10 cellular contexts compared by ENCODE assay signal in genomic region chr5:149445739-149446369, GRCh38.
DNase-seq lines count a peak whose midpoint lies in the region; ATAC-seq and TF ChIP-seq lines count a peak whose summit lies in the region.
"Had no signal": no experiment of that assay in that cellular context is flagged by ENCODE, and none has a peak within 500 bp of the region (broad histone marks: within the 10 kb centered on the region; RNA-seq: fewer than 3 reads in every experiment).

No MANE protein-coding gene starts in this region.

- H3K9me3 ChIP-seq in mammary epithelial cell (replicated peaks; ENCODE audit: insufficient read depth, low read length) (no peaks in the 10 kb centered on the region), left lung (peaks cover 0 to 2% of the 10 kb centered on the region in 2 donors), aorta (ENCODE audit: control insufficient read depth, low read length) (no peaks in the 10 kb centered on the region)

- CTCF ChIA-PET in mammary epithelial cell (lab: Charles Lee; ENCODE audit: low non-redundant PET), result interaction anchor here (0.6 kb wide), 1 partner anchor 119 kb away, joined by 3 read pairs; no protein-coding TSS in a partner anchor

- no peaks in the 10 kb centered on the region for H3K27me3 ChIP-seq in mammary epithelial cell (ENCODE audit: insufficient read depth, low read length)
- H3K27me3 ChIP-seq in left lung, result no peaks in the 10 kb centered on the region
- no peaks in the 10 kb centered on the region for H3K27me3 ChIP-seq in aorta (ENCODE audit: control insufficient read depth in 1 of 2, insufficient read depth in 2 of 2, low read length in 1 of 2)

- intact Hi-C loops in Right ventricle myocardium inferior (cut with DNase I), result no loop called here
- intact Hi-C loops in cardiac septum (cut with DNase I), result no loop called here
- intact Hi-C loops in mammary epithelial cell (cut with micrococcal nuclease), result no loop called here
- intact Hi-C loops in left lung (cut with DNase I), result loop anchor here (5.0 to 10.0 kb wide), 2 partner anchors 116 to 119 kb away; no protein-coding TSS in a partner anchor
- intact Hi-C loops in aorta (cut with DNase I), result loop anchor here in 1 of 2 donors (2.0 to 5.0 kb wide), 2 partner anchors 106 to 117 kb away; partner anchors contain the start of gene CSNK1A1

- H4K20me1 ChIP-seq in mammary epithelial cell (ENCODE audit: insufficient read depth, low read length), result no peaks in the 10 kb centered on the region

- no peak for TF ChIP-seq CTCF in mammary epithelial cell (conservative IDR thresholded peaks at IDR 0.05 in 1 of 2, IDR thresholded peaks at IDR 0.05 in 1 of 2; ENCODE audit: extremely low read depth in 1 of 2, insufficient read depth in 1 of 2, low read depth in 1 of 2, low read length in 2 of 2)
- no peak for TF ChIP-seq CTCF in left lung (IDR thresholded peaks at IDR 0.05)

- H3K4me1 ChIP-seq in mammary epithelial cell (ENCODE audit: insufficient read depth, low read length) (peaks cover 52% of the 10 kb centered on the region), left lung (peaks cover 13 to 38% of the 10 kb centered on the region in 2 donors), aorta (ENCODE audit: control insufficient read depth in 1 of 2, insufficient read depth in 2 of 2, low read length in 2 of 2) (no peaks in the 10 kb centered on the region)

- H3K27ac ChIP-seq in mammary epithelial cell (ENCODE audit: insufficient read depth, low read depth, low read length), result peak overlapping the region; percentile 35
- peak overlapping the region; percentile 37 to 57 for H3K27ac ChIP-seq in left lung
- H3K27ac ChIP-seq in aorta (ENCODE audit: low read depth in 1 of 2, low read length in 2 of 2), result peak overlapping the region in 1 of 2 donors; percentile 85

- DNase-seq in Right ventricle myocardium inferior (ENCODE audit: missing footprints), result no peak
- no peak for DNase-seq in cardiac septum (ENCODE audit: low spot score)
- peak; percentile 78 for DNase-seq in mammary epithelial cell
- no peak for DNase-seq in left lung
- no peak for DNase-seq in aorta
- DNase-seq in effector CD8-positive, alpha-beta T cell (lab: John Stamatoyannopoulos, UW), result no peak
- DNase-seq in HuH-7.5 (ENCODE audit: low spot score), result no peak
- DNase-seq: CD4-positive, CD25-positive, alpha-beta regulatory T cell; midbrain had no signal

- peak overlapping the region; percentile 9 for H3K9ac ChIP-seq in mammary epithelial cell (ENCODE audit: insufficient read depth, low read length)

- BruUV-seq in mammary epithelial cell (replicated peaks; lab: Mats Ljungman, UMichigan), result no TSS peak

- peak overlapping the region; percentile 83 for H2AFZ ChIP-seq in mammary epithelial cell (ENCODE audit: low read depth, low read length)

- ATAC-seq in Right ventricle myocardium inferior (peak; percentile 56), left lung (peak; percentile 48), aorta (ENCODE audit: low FRiP score) (peak; percentile 66), HG02852 (IDR thresholded peaks at IDR 0.05; ENCODE audit: unreplicated experiment) (no peak)

- H3K36me3 ChIP-seq in mammary epithelial cell (ENCODE audit: insufficient read depth, low read length) (no peaks in the 10 kb centered on the region), left lung (no peaks in the 10 kb centered on the region), aorta (ENCODE audit: control insufficient read depth in 1 of 2, insufficient read depth in 2 of 2, low read length in 1 of 2) (no peaks in the 10 kb centered on the region)

- dilution Hi-C loops in mammary epithelial cell (cut with HindIII; ENCODE audit: low sequenced_read_pairs), result no loop called here

- in situ Hi-C loops in mammary epithelial cell (cut with MboI; ENCODE audit: low sequenced_read_pairs in 2 of 2), result loop anchor here in 1 of 2 donors (10.0 kb wide), 1 partner anchor 99 kb away; no protein-coding TSS in a partner anchor

- H3K79me2 ChIP-seq in mammary epithelial cell (ENCODE audit: insufficient read depth, low read length), result no peaks in the 10 kb centered on the region

- WGBS in mammary epithelial cell (ENCODE audit: low coverage, missing lambda C conversion rate), result 24% methylated on average over 8 of the region's 9 CpGs
- 21 to 22% methylated on average over 9 of the region's 9 CpGs for WGBS in aorta, 2 donors

- H3K4me3 ChIP-seq in mammary epithelial cell (replicated peaks in 1 of 3; ENCODE audit: insufficient read depth in 1 of 3, low read depth in 2 of 3, low read length in 3 of 3) (no peak overlapping the region), left lung (no peak overlapping the region), aorta (ENCODE audit: low read length in 2 of 2) (no peak overlapping the region)

- H3K4me2 ChIP-seq in mammary epithelial cell (ENCODE audit: insufficient read depth, low read depth, low read length), result no peak overlapping the region

Comparison
In these comparisons a context has a peak if more than half of its experiments do, and no peak if none do; other contexts are left out.
1. intact Hi-C loops: an anchor here in left lung (5.0 to 10.0 kb wide); none called in Right ventricle myocardium inferior, cardiac septum and mammary epithelial cell.